19 cellular contexts compared by ENCODE assay signal in genomic region chr7:36606442-36607205, GRCh38.
DNase-seq lines count a peak whose midpoint lies in the region; ATAC-seq and TF ChIP-seq lines count a peak whose summit lies in the region.
"Had no signal": no experiment of that assay in that cellular context is flagged by ENCODE, and none has a peak within 500 bp of the region (broad histone marks: within the 10 kb centered on the region; RNA-seq: fewer than 3 reads in every experiment).

No MANE protein-coding gene starts in this region.

- 61% methylated on average over 8 of the region's 8 CpGs for WGBS in right cardiac atrium

- intact Hi-C loops in CD8-positive, alpha-beta T cell (cut with DNase I, micrococcal nuclease): loop anchor here in 1 of 2 experiments (2.0 to 5.0 kb wide), 3 partner anchors 30 to 56 kb away; no protein-coding TSS in a partner anchor
- intact Hi-C loops in naive thymus-derived CD4-positive, alpha-beta T cell (cut with micrococcal nuclease): loop anchor here in 1 of 2 donors (1.0 to 2.0 kb wide), 2 partner anchors 34 to 36 kb away; no protein-coding TSS in a partner anchor
- intact Hi-C loops in right cardiac atrium (cut with DNase I): no loop called here

- CTCF ChIA-PET in CD8-positive, alpha-beta T cell (lab: Charles Lee): interaction anchor here (1.0 to 1.5 kb wide), 6 partner anchors 9 to 119 kb away, joined by 3 to 5 read pairs (median 4); no protein-coding TSS in a partner anchor
- CTCF ChIA-PET in naive thymus-derived CD4-positive, alpha-beta T cell (lab: Charles Lee): interaction anchor here (0.7 to 1.3 kb wide), 3 partner anchors 11 to 33 kb away, joined by 3 to 5 read pairs (median 4); no protein-coding TSS in a partner anchor

- peak overlapping the region; percentile 59 for H3K4me3 Mint-ChIP-seq in CD8-positive, alpha-beta T cell
- H3K4me3 Mint-ChIP-seq in naive thymus-derived CD4-positive, alpha-beta T cell: peak overlapping the region; percentile 35 to 86 (median 65)
- H3K4me3 Mint-ChIP-seq: activated B cell treated with CpG ODN at 0.5 μM for 24 hours; activated T-helper 17 cell treated with anti-CD3 and anti-CD28 coated beads, Interleukin-2, amount 50 U/mL, for 72 hours had no signal

- DNase-seq in BE2C: peak; percentile 43
- no peak for DNase-seq in CD8-positive, alpha-beta T cell
- peak; percentile 72 for DNase-seq in SK-N-DZ (ENCODE audit: low spot score)
- peak in 7 of 9 donors; percentile 14 to 73 (median 48) for DNase-seq in naive thymus-derived CD4-positive, alpha-beta T cell
- DNase-seq in NCI-H226: no peak
- DNase-seq in right cardiac atrium: no peak
- no peak for DNase-seq in GDM1 (lab: John Stamatoyannopoulos, UW)
- DNase-seq: activated B cell treated with CpG ODN at 0.5 μM for 24 hours; AML-193; Caco-2; heart left ventricle; NCI-H1048; Right ventricle myocardium superior; stimulated activated CD4-positive, alpha-beta T cell treated with anti-CD3 and anti-CD28 coated beads, Interleukin-4, amount 100 ng/mL, for 4 hours had no signal

- H3K27me3 ChIP-seq in BE2C (no peaks in the 10 kb centered on the region), right cardiac atrium (ENCODE audit: control insufficient read depth, insufficient read depth) (no peaks in the 10 kb centered on the region)
- H3K27me3 ChIP-seq in CD8-positive, alpha-beta T cell (ENCODE audit: insufficient read depth, low read length): no peaks in the 10 kb centered on the region
- H3K27me3 ChIP-seq in naive thymus-derived CD4-positive, alpha-beta T cell (ENCODE audit: control insufficient read depth in 2 of 2, insufficient read depth in 2 of 2, low read length in 2 of 2): no peaks in the 10 kb centered on the region

- ATAC-seq in CD8-positive, alpha-beta T cell: peak; percentile 44
- peak; percentile 76 for ATAC-seq in naive thymus-derived CD4-positive, alpha-beta T cell
- ATAC-seq in right cardiac atrium: no peak
- ATAC-seq: activated T-helper 17 cell treated with anti-CD3 and anti-CD28 coated beads, Interleukin-2, amount 50 U/mL, for 72 hours; HCT116; heart left ventricle had no signal

- H3K27ac Mint-ChIP-seq in CD8-positive, alpha-beta T cell: peak overlapping the region; percentile 87
- peak overlapping the region in 8 of 9 donors; percentile 64 to 93 (median 88) for H3K27ac Mint-ChIP-seq in naive thymus-derived CD4-positive, alpha-beta T cell
- H3K27ac Mint-ChIP-seq: activated B cell treated with CpG ODN at 0.5 μM for 24 hours; activated T-helper 17 cell treated with anti-CD3 and anti-CD28 coated beads, Interleukin-2, amount 50 U/mL, for 72 hours had no signal

- no peak for TF ChIP-seq CTCF in BE2C (IDR thresholded peaks at IDR 0.05; ENCODE audit: low read depth, low read length)
- TF ChIP-seq CTCF in CD8-positive, alpha-beta T cell (IDR thresholded peaks at IDR 0.05): no peak

- H3K36me3 Mint-ChIP-seq in CD8-positive, alpha-beta T cell: peaks cover 31% of the 10 kb centered on the region
- peaks cover 0 to 40% (median 13%) of the 10 kb centered on the region in 5 donors for H3K36me3 Mint-ChIP-seq in naive thymus-derived CD4-positive, alpha-beta T cell

- H3K4me3 ChIP-seq in BE2C (ENCODE audit: low read depth, low read length) (no peak overlapping the region), right cardiac atrium (ENCODE audit: low read length) (no peak overlapping the region)
- no peak overlapping the region for H3K4me3 ChIP-seq in CD8-positive, alpha-beta T cell (ENCODE audit: low read depth, low read length)
- H3K4me3 ChIP-seq in naive thymus-derived CD4-positive, alpha-beta T cell (ENCODE audit: low read length): no peak overlapping the region
- H3K4me3 ChIP-seq: heart left ventricle, prostate gland, smooth muscle cell had no signal

- H3K4me1 ChIP-seq in BE2C (peaks cover 14% of the 10 kb centered on the region), right cardiac atrium (ENCODE audit: control insufficient read depth, insufficient read depth, low read length) (no peaks in the 10 kb centered on the region)
- H3K4me1 ChIP-seq in CD8-positive, alpha-beta T cell (ENCODE audit: insufficient read depth, low read length): peaks cover 37% of the 10 kb centered on the region
- peaks cover 0 to 45% of the 10 kb centered on the region in 2 donors for H3K4me1 ChIP-seq in naive thymus-derived CD4-positive, alpha-beta T cell (ENCODE audit: control insufficient read depth in 2 of 2, insufficient read depth in 2 of 2, low read length in 2 of 2)
- H3K4me1 ChIP-seq: Caco-2, heart left ventricle, prostate gland had no signal

- H3K4me1 Mint-ChIP-seq in CD8-positive, alpha-beta T cell (ENCODE audit: low read depth): peaks cover 69% of the 10 kb centered on the region
- peaks cover 35 to 73% (median 61%) of the 10 kb centered on the region in 7 donors for H3K4me1 Mint-ChIP-seq in naive thymus-derived CD4-positive, alpha-beta T cell
- H3K4me1 Mint-ChIP-seq: activated B cell treated with CpG ODN at 0.5 μM for 24 hours had no signal

- H3K9me3 Mint-ChIP-seq in CD8-positive, alpha-beta T cell: no peaks in the 10 kb centered on the region
- peaks cover 0 to 3% (median 0%) of the 10 kb centered on the region in 11 donors for H3K9me3 Mint-ChIP-seq in naive thymus-derived CD4-positive, alpha-beta T cell
- H3K9me3 Mint-ChIP-seq: activated B cell treated with CpG ODN at 0.5 μM for 24 hours; activated T-helper 17 cell treated with anti-CD3 and anti-CD28 coated beads, Interleukin-2, amount 50 U/mL, for 72 hours had no signal

- no peak overlapping the region for H3K27ac ChIP-seq in CD8-positive, alpha-beta T cell (ENCODE audit: low read depth, low read length)
- peak overlapping the region; percentile 43 for H3K27ac ChIP-seq in naive thymus-derived CD4-positive, alpha-beta T cell (ENCODE audit: low read depth, low read length)
- H3K27ac ChIP-seq in right cardiac atrium (ENCODE audit: low read length): no peak overlapping the region
- H3K27ac ChIP-seq: heart left ventricle, KMS-11, prostate gland had no signal

- H3K9me3 ChIP-seq in BE2C (no peaks in the 10 kb centered on the region), right cardiac atrium (ENCODE audit: control insufficient read depth, low read length) (no peaks in the 10 kb centered on the region)
- no peaks in the 10 kb centered on the region for H3K9me3 ChIP-seq in CD8-positive, alpha-beta T cell (ENCODE audit: low read length)
- no peaks in the 10 kb centered on the region for H3K9me3 ChIP-seq in naive thymus-derived CD4-positive, alpha-beta T cell (ENCODE audit: control insufficient read depth in 2 of 3, low read length in 3 of 3)
- H3K9me3 ChIP-seq: Caco-2, heart left ventricle, prostate gland had no signal

- POLR2A ChIA-PET in CD8-positive, alpha-beta T cell (lab: Charles Lee): interaction anchor here (0.7 to 1.6 kb wide), 3 partner anchors 15 to 576 kb away, joined by 3 to 7 read pairs (median 4); no protein-coding TSS in a partner anchor
- POLR2A ChIA-PET in naive thymus-derived CD4-positive, alpha-beta T cell (lab: Charles Lee): interaction anchor here (0.9 to 1.6 kb wide), 3 partner anchors 29 to 35 kb away, joined by 4 to 16 read pairs (median 5); no protein-coding TSS in a partner anchor

- no peaks in the 10 kb centered on the region for H3K36me3 ChIP-seq in BE2C
- H3K36me3 ChIP-seq in CD8-positive, alpha-beta T cell (ENCODE audit: insufficient read depth, low read length): no peaks in the 10 kb centered on the region
- H3K36me3 ChIP-seq in naive thymus-derived CD4-positive, alpha-beta T cell (ENCODE audit: control insufficient read depth in 2 of 3, insufficient read depth in 3 of 3, low read length in 3 of 3): no peaks in the 10 kb centered on the region
- H3K36me3 ChIP-seq: prostate gland had no signal

- H3K27me3 Mint-ChIP-seq in CD8-positive, alpha-beta T cell (ENCODE audit: low read depth): no peaks in the 10 kb centered on the region
- H3K27me3 Mint-ChIP-seq in naive thymus-derived CD4-positive, alpha-beta T cell: no peaks in the 10 kb centered on the region

Comparison
In these comparisons a context has a peak if more than half of its experiments do, and no peak if none do; other contexts are left out.
1. DNase-seq: peak in BE2C (single experiment), SK-N-DZ (single experiment) and naive thymus-derived CD4-positive, alpha-beta T cell (7 of 9); none in CD8-positive, alpha-beta T cell (0 of 7), NCI-H226 (single experiment), right cardiac atrium (0 of 3) and GDM1 (single experiment).
2. ATAC-seq: peak in CD8-positive, alpha-beta T cell (single experiment) and naive thymus-derived CD4-positive, alpha-beta T cell (single experiment); none in right cardiac atrium (0 of 2).